Comparison of ENCODE assay signal across 20 cellular contexts in the genomic region with DNA sequence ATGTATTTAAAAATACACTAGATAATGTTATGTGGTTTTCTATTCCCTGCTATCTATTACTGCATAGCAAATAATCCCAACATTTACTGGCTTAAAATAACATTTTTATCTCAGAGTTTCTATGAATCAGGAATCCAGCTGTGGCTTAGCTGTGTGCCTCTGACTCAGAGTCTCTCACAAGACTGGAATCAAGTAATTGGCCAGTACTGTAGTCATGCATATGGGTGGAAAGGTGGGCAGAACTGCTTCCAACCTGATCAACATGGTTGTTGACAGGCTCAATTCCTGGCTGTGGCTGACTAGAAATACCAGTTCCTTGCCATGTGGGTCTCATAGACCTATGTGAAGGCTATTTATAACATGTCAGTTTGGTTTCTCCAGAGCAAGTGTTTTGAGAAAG.
DNase-seq lines count a peak whose midpoint lies in the region; TF ChIP-seq lines count a peak whose summit lies in the region.
"Had no signal": no experiment of that assay in that cellular context is flagged by ENCODE, and none has a peak within 500 bp of the region (broad histone marks: within the 10 kb centered on the region; RNA-seq: fewer than 3 reads in every experiment).

No MANE protein-coding gene starts in this region.

- no peak overlapping the region for H3K4me2 ChIP-seq in fibroblast of lung (ENCODE audit: extremely low read depth, insufficient read depth, low read length)
- H3K4me2 ChIP-seq in osteoblast (ENCODE audit: insufficient read depth, low read length), result no peak overlapping the region

- TF ChIP-seq POLR2A in sigmoid colon (IDR thresholded peaks at IDR 0.05), result no peak

- H3K9me3 Mint-ChIP-seq in activated CD4-positive, alpha-beta T cell treated with anti-CD3 and anti-CD28 coated beads, Interleukin-2, amount 10 ng/mL, durations not matched to agents 24 days and 14 days, result peaks cover 6% of the 10 kb centered on the region
- H3K9me3 Mint-ChIP-seq in activated naive CD4-positive, alpha-beta T cell treated with anti-CD3 and anti-CD28 coated beads for 36 hours, result no peaks in the 10 kb centered on the region
- H3K9me3 Mint-ChIP-seq: activated CD4-positive, alpha-beta memory T cell treated with anti-CD3 and anti-CD28 coated beads for 36 hours; activated T-helper 17 cell treated with anti-CD3 and anti-CD28 coated beads, Interleukin-2, amount 50 U/mL, for 72 hours; effector memory CD8-positive, alpha-beta T cell had no signal

- CTCF ChIA-PET in activated naive CD4-positive, alpha-beta T cell treated with anti-CD3 and anti-CD28 coated beads for 36 hours (lab: Charles Lee), result no interaction called here

- no peaks in the 10 kb centered on the region for H4K20me1 ChIP-seq in fibroblast of lung (ENCODE audit: control insufficient read depth, extremely low read depth, insufficient read depth, low read length)
- H4K20me1 ChIP-seq in osteoblast (ENCODE audit: insufficient read depth, low read length), result no peaks in the 10 kb centered on the region

- H3K4me1 Mint-ChIP-seq in activated CD4-positive, alpha-beta T cell treated with anti-CD3 and anti-CD28 coated beads, Interleukin-2, amount 10 ng/mL, durations not matched to agents 24 days and 14 days, result no peaks in the 10 kb centered on the region
- no peaks in the 10 kb centered on the region for H3K4me1 Mint-ChIP-seq in activated naive CD4-positive, alpha-beta T cell treated with anti-CD3 and anti-CD28 coated beads for 36 hours (ENCODE audit: low read depth)
- H3K4me1 Mint-ChIP-seq: activated T-helper 17 cell treated with anti-CD3 and anti-CD28 coated beads, Interleukin-2, amount 50 U/mL, for 72 hours; H9 had no signal

- no peak for TF ChIP-seq CTCF in fibroblast of lung (conservative IDR thresholded peaks at IDR 0.05 in 1 of 2, IDR thresholded peaks at IDR 0.05 in 1 of 2; ENCODE audit: low read depth in 1 of 2, low read length in 2 of 2)
- TF ChIP-seq CTCF in osteoblast (IDR thresholded peaks at IDR 0.05; ENCODE audit: extremely low read depth, low read depth, low read length), result no peak
- TF ChIP-seq CTCF in sigmoid colon (IDR thresholded peaks at IDR 0.05), result no peak

- no peaks in the 10 kb centered on the region for H3K4me1 ChIP-seq in fibroblast of lung (ENCODE audit: control insufficient read depth, extremely low read depth, insufficient read depth, low read length)
- peaks cover 5% of the 10 kb centered on the region for H3K4me1 ChIP-seq in osteoblast (ENCODE audit: insufficient read depth, low read length)
- H3K4me1 ChIP-seq in sigmoid colon, result no peaks in the 10 kb centered on the region
- H3K4me1 ChIP-seq: parathyroid adenoma had no signal

- intact Hi-C loops in activated CD4-positive, alpha-beta T cell treated with anti-CD3 and anti-CD28 coated beads, Interleukin-2, amount 10 ng/mL, durations not matched to agents 24 days and 14 days (cut with micrococcal nuclease), result no loop called here
- intact Hi-C loops in activated naive CD4-positive, alpha-beta T cell treated with anti-CD3 and anti-CD28 coated beads for 36 hours (cut with micrococcal nuclease), result no loop called here
- intact Hi-C loops in sigmoid colon (cut with DNase I), result no loop called here

- no peaks in the 10 kb centered on the region for H3K36me3 ChIP-seq in fibroblast of lung (ENCODE audit: control insufficient read depth, insufficient read depth, low read length)
- H3K36me3 ChIP-seq in osteoblast (ENCODE audit: insufficient read depth, low read length), result no peaks in the 10 kb centered on the region
- no peaks in the 10 kb centered on the region for H3K36me3 ChIP-seq in sigmoid colon

- DNase-seq in GM03348 (ENCODE audit: low spot score), result peak; percentile 56
- peak; percentile 4 for DNase-seq in RPMI7951 (ENCODE audit: low read depth)
- peak; percentile 80 to 92 for DNase-seq in fibroblast of lung (ENCODE audit: low read depth in 2 of 2)
- peak; percentile 93 for DNase-seq in osteoblast (ENCODE audit: insufficient read length, low spot score, missing footprints)
- DNase-seq in activated CD4-positive, alpha-beta T cell treated with anti-CD3 and anti-CD28 coated beads, Interleukin-2, amount 10 ng/mL, durations not matched to agents 24 days and 14 days, result no peak
- DNase-seq in activated CD4-positive, alpha-beta T cell treated with anti-CD3 and anti-CD28 coated beads for 1 hour, result no peak
- no peak for DNase-seq in activated naive CD4-positive, alpha-beta T cell treated with anti-CD3 and anti-CD28 coated beads for 36 hours
- no peak for DNase-seq in sigmoid colon
- DNase-seq: activated CD4-positive, alpha-beta memory T cell treated with anti-CD3 and anti-CD28 coated beads for 36 hours; DND-41; effector memory CD8-positive, alpha-beta T cell; H9; KG1; left cardiac atrium; NCI-H1436; NCI-H2227 treated with DMSO at 0.1 percent for 48 hours; stimulated activated CD4-positive, alpha-beta T cell treated with anti-CD3 and anti-CD28 coated beads, Interleukin-15, amount 100 ng/mL, for 24 hours had no signal

- no peak overlapping the region for H3K27ac Mint-ChIP-seq in activated CD4-positive, alpha-beta T cell treated with anti-CD3 and anti-CD28 coated beads, Interleukin-2, amount 10 ng/mL, durations not matched to agents 24 days and 14 days
- no peak overlapping the region for H3K27ac Mint-ChIP-seq in activated naive CD4-positive, alpha-beta T cell treated with anti-CD3 and anti-CD28 coated beads for 36 hours
- H3K27ac Mint-ChIP-seq: activated CD4-positive, alpha-beta memory T cell treated with anti-CD3 and anti-CD28 coated beads for 36 hours; activated T-helper 17 cell treated with anti-CD3 and anti-CD28 coated beads, Interleukin-2, amount 50 U/mL, for 72 hours; effector memory CD8-positive, alpha-beta T cell; H9 had no signal

- H3K36me3 Mint-ChIP-seq in activated CD4-positive, alpha-beta T cell treated with anti-CD3 and anti-CD28 coated beads, Interleukin-2, amount 10 ng/mL, durations not matched to agents 24 days and 14 days (ENCODE audit: low read depth), result no peaks in the 10 kb centered on the region
- H3K36me3 Mint-ChIP-seq in activated naive CD4-positive, alpha-beta T cell treated with anti-CD3 and anti-CD28 coated beads for 36 hours (ENCODE audit: low read depth), result no peaks in the 10 kb centered on the region
- H3K36me3 Mint-ChIP-seq: activated CD4-positive, alpha-beta memory T cell treated with anti-CD3 and anti-CD28 coated beads for 36 hours had no signal

- H3K9ac ChIP-seq in fibroblast of lung (ENCODE audit: insufficient read depth, low read length), result no peak overlapping the region
- H3K9ac ChIP-seq: parathyroid adenoma had no signal

- no peak overlapping the region for H3K4me3 ChIP-seq in fibroblast of lung (replicated peaks in 1 of 4; ENCODE audit: control extremely low read depth in 1 of 4, insufficient read depth in 1 of 4, low read depth in 3 of 4, low read length in 4 of 4)
- no peak overlapping the region for H3K4me3 ChIP-seq in osteoblast (ENCODE audit: insufficient read depth, low read length)
- H3K4me3 ChIP-seq in sigmoid colon, result no peak overlapping the region

- H3K9me3 ChIP-seq in fibroblast of lung (ENCODE audit: control insufficient read depth, insufficient read depth, low read depth, low read length), result no peaks in the 10 kb centered on the region
- no peaks in the 10 kb centered on the region for H3K9me3 ChIP-seq in osteoblast (ENCODE audit: low read depth, low read length)
- H3K9me3 ChIP-seq in sigmoid colon, result peaks cover 0 to 2% (median 0%) of the 10 kb centered on the region in 4 donors

- H3K27me3 Mint-ChIP-seq in activated CD4-positive, alpha-beta T cell treated with anti-CD3 and anti-CD28 coated beads, Interleukin-2, amount 10 ng/mL, durations not matched to agents 24 days and 14 days, result peaks cover 1% of the 10 kb centered on the region
- peaks cover 3% of the 10 kb centered on the region for H3K27me3 Mint-ChIP-seq in activated naive CD4-positive, alpha-beta T cell treated with anti-CD3 and anti-CD28 coated beads for 36 hours (ENCODE audit: low read depth)

- H3K27ac ChIP-seq in fibroblast of lung (ENCODE audit: insufficient read depth, low read length) (no peak overlapping the region), osteoblast (ENCODE audit: low read depth, low read length) (peak overlapping the region; percentile 48), sigmoid colon (no peak overlapping the region)
- H3K27ac ChIP-seq: C4-2B, parathyroid adenoma had no signal

- H3K4me3 Mint-ChIP-seq in activated CD4-positive, alpha-beta T cell treated with anti-CD3 and anti-CD28 coated beads, Interleukin-2, amount 10 ng/mL, durations not matched to agents 24 days and 14 days, result no peak overlapping the region
- no peak overlapping the region for H3K4me3 Mint-ChIP-seq in activated naive CD4-positive, alpha-beta T cell treated with anti-CD3 and anti-CD28 coated beads for 36 hours
- H3K4me3 Mint-ChIP-seq: activated CD4-positive, alpha-beta memory T cell treated with anti-CD3 and anti-CD28 coated beads for 36 hours; activated T-helper 17 cell treated with anti-CD3 and anti-CD28 coated beads, Interleukin-2, amount 50 U/mL, for 72 hours; effector memory CD8-positive, alpha-beta T cell; H9 had no signal

- no peak for TF ChIP-seq EP300 in sigmoid colon (IDR thresholded peaks at IDR 0.05)

- H3K79me2 ChIP-seq in fibroblast of lung (ENCODE audit: control insufficient read depth, insufficient read depth, low read length) (no peaks in the 10 kb centered on the region), osteoblast (ENCODE audit: insufficient read depth, low read length) (no peaks in the 10 kb centered on the region)
- H3K79me2 ChIP-seq: parathyroid adenoma had no signal

- H3K27me3 ChIP-seq in fibroblast of lung (ENCODE audit: control insufficient read depth, insufficient read depth, low read length) (no peaks in the 10 kb centered on the region), osteoblast (ENCODE audit: insufficient read depth, low read length) (no peaks in the 10 kb centered on the region), sigmoid colon (no peaks in the 10 kb centered on the region)

- no peak overlapping the region for H2AFZ ChIP-seq in fibroblast of lung (ENCODE audit: low read length)
- no peak overlapping the region for H2AFZ ChIP-seq in osteoblast (ENCODE audit: low read length)
- H2AFZ ChIP-seq: parathyroid adenoma had no signal

Comparison
In these comparisons a context has a peak if more than half of its experiments do, and no peak if none do; other contexts are left out.
1. DNase-seq: peak in GM03348 (single experiment), RPMI7951 (single experiment), fibroblast of lung (2 of 2) and osteoblast (single experiment); none in activated CD4-positive, alpha-beta T cell treated with anti-CD3 and anti-CD28 coated beads, Interleukin-2, amount 10 ng/mL, durations not matched to agents 24 days and 14 days (single experiment), activated CD4-positive, alpha-beta T cell treated with anti-CD3 and anti-CD28 coated beads for 1 hour (single experiment), activated naive CD4-positive, alpha-beta T cell treated with anti-CD3 and anti-CD28 coated beads for 36 hours (single experiment) and sigmoid colon (single experiment).